In genomic region chr4:153342751-153343552, GRCh38 we compare ENCODE assay signal across 1 cellular context.
TF ChIP-seq lines count a peak whose summit lies in the region.

No MANE protein-coding gene starts in this region.

TF ChIP-seq in K562, 482 proteins besides CTCF, POLR2A, EP300 and RAD21:
- no peak for TF ChIP-seq TBL1XR1 (IDR thresholded peaks at IDR 0.05; ENCODE audit: low read length in 2 of 2)
- no peak for TF ChIP-seq E2F6 (IDR thresholded peaks at IDR 0.05; ENCODE audit: borderline replicate concordance in 1 of 2, extremely low read depth in 1 of 2, insufficient read depth in 1 of 2, insufficient read length in 1 of 2, low read depth in 1 of 2, low read length in 1 of 2, poor library complexity in 1 of 2, severe bottlenecking in 1 of 2)
- no peak for TF ChIP-seq YY1 (IDR thresholded peaks at IDR 0.05; ENCODE audit: borderline replicate concordance in 1 of 3, control insufficient read depth in 1 of 3, extremely low read depth in 1 of 3, insufficient read depth in 3 of 3, insufficient read length in 1 of 3, insufficient replicate concordance in 2 of 3, low read depth in 1 of 3, low read length in 2 of 3)
- no peak for TF ChIP-seq CEBPB (tag; IDR thresholded peaks at IDR 0.05)
- TF ChIP-seq CLOCK (CRISPR knock-in tag; IDR thresholded peaks at IDR 0.05; ENCODE audit: borderline replicate concordance): no peak
- no peak for TF ChIP-seq E2F1 (CRISPR knock-in tag; IDR thresholded peaks at IDR 0.05)
- TF ChIP-seq CBX8 (IDR thresholded peaks at IDR 0.05; ENCODE audit: borderline replicate concordance, extremely low read depth, low read depth, low read length, poor library complexity, severe bottlenecking): no peak
- no peak for TF ChIP-seq ARNT (IDR thresholded peaks at IDR 0.05)
- TF ChIP-seq HNRNPUL1 (IDR thresholded peaks at IDR 0.05; ENCODE audit: low read length): no peak
- TF ChIP-seq ZBTB43 (CRISPR knock-in tag; IDR thresholded peaks at IDR 0.05): no peak
